Comparison of ENCODE assay signal across 21 cellular contexts in the genomic region with DNA sequence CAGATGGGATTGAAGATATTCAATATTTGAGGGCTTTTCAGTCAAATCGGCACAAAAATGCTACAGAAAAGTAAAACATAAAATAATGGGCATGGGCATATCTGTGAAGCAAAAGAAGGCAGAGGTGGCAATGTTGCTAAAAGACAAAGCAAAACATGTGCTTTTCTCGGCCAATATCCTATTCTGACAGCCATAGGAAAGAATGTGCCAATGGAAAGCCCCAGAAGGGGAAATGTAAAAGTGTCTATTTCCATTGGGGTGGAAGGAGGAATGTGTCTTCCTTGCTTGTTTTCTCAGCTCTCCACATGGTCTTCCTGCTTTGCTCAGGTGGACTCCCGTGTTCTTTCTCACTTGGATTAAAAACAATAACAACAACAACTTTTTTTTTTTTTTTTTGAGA.
"Had no signal": no experiment of that assay in that cellular context is flagged by ENCODE, and none has a peak within 500 bp of the region (broad histone marks: within the 10 kb centered on the region; RNA-seq: fewer than 3 reads in every experiment).

No MANE protein-coding gene starts in this region.

- ATAC-seq: esophagus mucosa; left lobe of liver; natural killer cell; psoas muscle; right cardiac atrium; stimulated activated memory B cell treated with anti-CD40 and anti-IgM and Interleukin-4, amounts not matched to agents 10 μg/mL and 1 μg/mL and 100 μg/mL, for 72 hours; stimulated activated naive CD8-positive, alpha-beta T cell treated with anti-CD3 and anti-CD28 coated beads, Interleukin-15, Interleukin-2, amounts not matched to agents 100 U/mL and 50 U/mL, for 24 hours had no signal

- H3K4me1 ChIP-seq: spleen had no signal

- H3K27ac ChIP-seq: epithelial cell of prostate, ovary, psoas muscle, skin epidermis, spleen, testis, tibial artery had no signal

- H3K4me3 ChIP-seq: lung, ovary, psoas muscle, skin epidermis, spleen, testis, tibial artery had no signal

- H3K9me3 ChIP-seq: ovary, psoas muscle, spleen, testis, tibial artery had no signal

- H3K36me3 ChIP-seq: ovary, spleen, tibial artery had no signal

- DNase-seq: effector CD8-positive, alpha-beta T cell; endodermal cell; foreskin melanocyte; glutamatergic neuron; natural killer cell; occipital lobe; right cardiac atrium; stimulated activated CD4-positive, alpha-beta T cell treated with anti-CD3 and anti-CD28 coated beads, Interleukin-4, amount 100 ng/mL, for 4 hours; stimulated activated naive CD8-positive, alpha-beta T cell treated with anti-CD3 and anti-CD28 coated beads, Interleukin-15, Interleukin-2, amounts not matched to agents 100 U/mL and 50 U/mL, for 24 hours; substantia nigra; testis had no signal

- H3K27me3 ChIP-seq: ovary, testis, tibial artery had no signal
